9 cellular contexts compared by ENCODE assay signal in genomic region chr16:15961557-15962205, GRCh38. TPM values are rescaled to one million over a fixed set of nuclear protein-coding genes. Genes with fewer than 3 reads are reported as not detected.
A peak's percentile ranks its signal among the peaks of the same experiment; 100 is the strongest.
DNase-seq lines count a peak whose midpoint lies in the region; ATAC-seq and TF ChIP-seq lines count a peak whose summit lies in the region.
"Had no signal": no experiment of that assay in that cellular context is flagged by ENCODE, and none has a peak within 500 bp of the region (broad histone marks: within the 10 kb centered on the region; RNA-seq: fewer than 3 reads in every experiment).

No MANE protein-coding gene starts in this region.

- no peaks in the 10 kb centered on the region for H3K27me3 ChIP-seq in muscle layer of duodenum (ENCODE audit: low read depth, low read length)
- no peaks in the 10 kb centered on the region for H3K27me3 ChIP-seq in suprapubic skin

- H3K4me3 ChIP-seq in muscle layer of duodenum (ENCODE audit: low read depth in 1 of 2, low read length in 2 of 2) (no peak overlapping the region), suprapubic skin (no peak overlapping the region), mucosa of descending colon (no peak overlapping the region)

- peak overlapping the region; percentile 39 for H3K27ac ChIP-seq in muscle layer of duodenum (ENCODE audit: low read length)
- H3K27ac ChIP-seq in suprapubic skin: no peak overlapping the region

- peak; percentile 17 for ATAC-seq in GM18505 (IDR thresholded peaks at IDR 0.05; ENCODE audit: unreplicated experiment)
- ATAC-seq in GM21619 (IDR thresholded peaks at IDR 0.05; ENCODE audit: unreplicated experiment): peak; percentile 34
- ATAC-seq in mucosa of descending colon: no peak

- 69% methylated on average over 4 of the region's 4 CpGs for WGBS in suprapubic skin

- DNase-seq in NCI-H69 (lab: John Stamatoyannopoulos, UW) (peak; percentile 15), suprapubic skin (ENCODE audit: low spot score in 2 of 2) (no peak), mucosa of descending colon (no peak), islet precursor cell (no peak), NOMO-1 (lab: John Stamatoyannopoulos, UW; ENCODE audit: unreplicated experiment in 2 of 2) (no peak)
- DNase-seq: nucleus accumbens had no signal

- no peaks in the 10 kb centered on the region for H3K36me3 ChIP-seq in muscle layer of duodenum (ENCODE audit: control insufficient read depth in 1 of 2, insufficient read depth in 2 of 2, low read length in 2 of 2)
- H3K36me3 ChIP-seq in suprapubic skin: no peaks in the 10 kb centered on the region
- no peaks in the 10 kb centered on the region for H3K36me3 ChIP-seq in mucosa of descending colon (ENCODE audit: low read depth)

- H3K9me3 ChIP-seq in muscle layer of duodenum (ENCODE audit: control insufficient read depth in 1 of 2, low read length in 2 of 2): no peaks in the 10 kb centered on the region
- no peaks in the 10 kb centered on the region for H3K9me3 ChIP-seq in suprapubic skin
- no peaks in the 10 kb centered on the region for H3K9me3 ChIP-seq in mucosa of descending colon

- TF ChIP-seq CTCF in suprapubic skin (IDR thresholded peaks at IDR 0.05) (no peak), mucosa of descending colon (IDR thresholded peaks at IDR 0.05) (no peak)

- intact Hi-C loops in mucosa of descending colon (cut with DNase I, micrococcal nuclease): no loop called here

- TF ChIP-seq POLR2A in GM18505 (IDR thresholded peaks at IDR 0.05; ENCODE audit: borderline replicate concordance, extremely low read depth, insufficient read depth, insufficient read length): no peak
- no peak for TF ChIP-seq POLR2A in suprapubic skin (IDR thresholded peaks at IDR 0.05)

- TF ChIP-seq EP300 in suprapubic skin (IDR thresholded peaks at IDR 0.05): no peak

- H3K4me1 ChIP-seq in muscle layer of duodenum (ENCODE audit: control insufficient read depth in 1 of 2, insufficient read depth in 2 of 2, low read length in 2 of 2) (peaks cover 0 to 29% of the 10 kb centered on the region in 2 donors), suprapubic skin (peaks cover 23% of the 10 kb centered on the region), mucosa of descending colon (ENCODE audit: low read depth) (no peaks in the 10 kb centered on the region)

RNA-seq across cellular contexts. Expression of gene ABCC1, which starts 12.3 kb away (rescaled TPM):
- 10 to 100 TPM; 22.1 to 37.4 (median 27.2) TPM for total RNA-seq in suprapubic skin
- 10 to 100 TPM; 13.8 to 40.0 (median 25.5) TPM for total RNA-seq in mucosa of descending colon
